24 cellular contexts compared by ENCODE assay signal in the genomic region with DNA sequence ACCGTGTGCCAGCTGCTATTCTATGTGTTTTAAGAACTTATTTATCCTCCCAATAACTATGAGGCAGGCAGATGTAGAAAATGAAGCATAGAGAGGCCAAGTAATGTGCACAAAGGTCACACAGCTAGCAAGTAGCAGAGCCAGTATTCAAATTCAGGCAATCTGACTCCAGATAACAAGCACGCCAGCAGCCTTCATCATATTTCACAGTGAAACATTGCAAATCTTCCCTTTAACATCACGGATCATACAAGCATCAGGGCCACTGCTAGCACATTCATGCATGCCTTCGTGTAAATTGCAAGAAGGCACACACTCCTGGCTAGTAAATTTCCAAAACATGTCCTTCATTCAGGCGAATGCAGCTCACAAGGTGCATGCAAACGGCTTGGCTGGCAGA. TPM values are rescaled to one million over a fixed set of nuclear protein-coding genes. Genes with fewer than 3 reads are reported as not detected.
"Had no signal": no experiment of that assay in that cellular context is flagged by ENCODE, and none has a peak within 500 bp of the region (broad histone marks: within the 10 kb centered on the region; RNA-seq: fewer than 3 reads in every experiment).

No MANE protein-coding gene starts in this region.

- H3K36me3 ChIP-seq: heart right ventricle, lower lobe of right lung, neural progenitor cell, neutrophil, right atrium auricular region, right lobe of liver, tibial nerve, upper lobe of left lung had no signal

- H3K4me1 Mint-ChIP-seq: naive thymus-derived CD8-positive, alpha-beta T cell; neural progenitor cell; stimulated activated effector memory CD8-positive, alpha-beta T cell treated with anti-CD3 and anti-CD28 coated beads, Interleukin-12 subunit alpha, Interleukin-12 subunit beta, amount 100 ng/mL, for 72 hours had no signal

- H3K27me3 Mint-ChIP-seq: naive thymus-derived CD8-positive, alpha-beta T cell; stimulated activated naive CD8-positive, alpha-beta T cell treated with anti-CD3 and anti-CD28 coated beads, Interleukin-15, Interleukin-2, amounts not matched to agents 100 ng/mL and 50 ng/mL, for 24 hours had no signal

- H3K4me3 ChIP-seq: heart right ventricle, hepatocyte, lower lobe of right lung, neural progenitor cell, right atrium auricular region, right lobe of liver, tibial nerve, upper lobe of left lung had no signal

- H3K9ac ChIP-seq: neural progenitor cell, parathyroid adenoma had no signal

- H3K4me2 ChIP-seq: hepatocyte, neural progenitor cell had no signal

- H3K79me2 ChIP-seq: hepatocyte, parathyroid adenoma had no signal

- H2AFZ ChIP-seq: hepatocyte, neural progenitor cell, parathyroid adenoma had no signal

- H3K9me3 ChIP-seq: heart right ventricle, lower lobe of right lung, neutrophil, right atrium auricular region, right lobe of liver, tibial nerve, upper lobe of left lung had no signal

- DNase-seq: heart right ventricle; islet precursor cell; lower lobe of right lung; mammary epithelial cell; mesenchymal stem cell; naive thymus-derived CD8-positive, alpha-beta T cell; occipital lobe; right lobe of liver; stimulated activated CD4-positive, alpha-beta T cell treated with anti-CD3 and anti-CD28 coated beads, Interleukin-4, amount 100 ng/mL, for 24 hours; stimulated activated naive CD4-positive, alpha-beta T cell; substantia nigra; upper lobe of left lung had no signal

- FAIRE-seq: urothelium cell line had no signal

- H3K27ac ChIP-seq: heart right ventricle, hepatocyte, lower lobe of right lung, neural progenitor cell, neutrophil, parathyroid adenoma, right atrium auricular region, right lobe of liver, tibial nerve, upper lobe of left lung had no signal

- H3K4me1 ChIP-seq: lower lobe of right lung, neural progenitor cell, parathyroid adenoma, right atrium auricular region, tibial nerve, upper lobe of left lung had no signal

- H3K4me3 Mint-ChIP-seq: naive thymus-derived CD8-positive, alpha-beta T cell; nephron; neural progenitor cell; stimulated activated effector memory CD8-positive, alpha-beta T cell treated with anti-CD3 and anti-CD28 coated beads, Interleukin-12 subunit alpha, Interleukin-12 subunit beta, amount 100 ng/mL, for 72 hours; stimulated activated naive CD8-positive, alpha-beta T cell treated with anti-CD3 and anti-CD28 coated beads, Interleukin-15, Interleukin-2, amounts not matched to agents 100 ng/mL and 50 ng/mL, for 24 hours had no signal

- ATAC-seq: heart right ventricle; lower lobe of right lung; naive thymus-derived CD8-positive, alpha-beta T cell; stimulated activated effector memory CD8-positive, alpha-beta T cell treated with anti-CD3 and anti-CD28 coated beads, Interleukin-12 subunit alpha, Interleukin-12 subunit beta, amount 100 ng/mL, for 72 hours had no signal

- H3K9me3 Mint-ChIP-seq: neural progenitor cell; stimulated activated effector memory CD8-positive, alpha-beta T cell treated with anti-CD3 and anti-CD28 coated beads, Interleukin-12 subunit alpha, Interleukin-12 subunit beta, amount 100 ng/mL, for 72 hours; stimulated activated naive CD8-positive, alpha-beta T cell treated with anti-CD3 and anti-CD28 coated beads, Interleukin-15, Interleukin-2, amounts not matched to agents 100 ng/mL and 50 ng/mL, for 24 hours had no signal

- H3K27ac Mint-ChIP-seq: naive thymus-derived CD8-positive, alpha-beta T cell; nephron; neural progenitor cell; stimulated activated effector memory CD8-positive, alpha-beta T cell treated with anti-CD3 and anti-CD28 coated beads, Interleukin-12 subunit alpha, Interleukin-12 subunit beta, amount 100 ng/mL, for 72 hours; stimulated activated naive CD8-positive, alpha-beta T cell treated with anti-CD3 and anti-CD28 coated beads, Interleukin-15, Interleukin-2, amounts not matched to agents 100 ng/mL and 50 ng/mL, for 24 hours had no signal

- H3K27me3 ChIP-seq: hepatocyte, neural progenitor cell, neutrophil, right atrium auricular region, tibial nerve, upper lobe of left lung had no signal

- H3K36me3 Mint-ChIP-seq: naive thymus-derived CD8-positive, alpha-beta T cell; neural progenitor cell; stimulated activated effector memory CD8-positive, alpha-beta T cell treated with anti-CD3 and anti-CD28 coated beads, Interleukin-12 subunit alpha, Interleukin-12 subunit beta, amount 100 ng/mL, for 72 hours had no signal

RNA-seq across cellular contexts. Expression of a gene that starts 33.1 kb away (rescaled TPM):
- total RNA-seq: naive thymus-derived CD8-positive, alpha-beta T cell; osteocyte; pulmonary artery endothelial cell had no signal
- polyA plus RNA-seq: naive thymus-derived CD8-positive, alpha-beta T cell had no signal
